26 cellular contexts compared by ENCODE assay signal in the genomic region with DNA sequence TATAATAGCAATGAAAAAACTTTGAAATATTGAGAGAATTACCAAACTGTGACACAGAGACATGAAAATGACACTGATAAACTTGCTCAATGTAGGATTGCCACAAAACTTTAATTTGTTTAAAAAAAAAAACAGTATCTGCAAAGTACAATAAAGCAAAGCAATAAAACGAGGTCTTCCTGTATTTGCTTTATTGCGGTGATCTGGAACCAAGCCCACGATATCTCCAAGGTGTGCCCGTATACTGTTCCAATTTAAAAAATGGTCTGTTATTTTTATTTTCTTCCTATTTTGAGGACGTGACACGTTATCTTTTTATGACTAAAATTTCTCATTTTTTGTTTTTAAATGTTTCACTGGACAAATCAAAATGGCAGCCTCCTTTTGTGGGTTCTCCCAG. TPM values are rescaled to one million over a fixed set of nuclear protein-coding genes. Genes with fewer than 3 reads are reported as not detected.
"Had no signal": no experiment of that assay in that cellular context is flagged by ENCODE, and none has a peak within 500 bp of the region (broad histone marks: within the 10 kb centered on the region; RNA-seq: fewer than 3 reads in every experiment).

No MANE protein-coding gene starts in this region.

- H3K4me2 ChIP-seq: SK-N-SH had no signal

- DNase-seq: IMR-90, Karpas-422, KG1, MM.1S, NCI-H1092 treated with DMSO at 0.1 percent for 48 hours, NCI-H1436, NCI-H187, NCI-H2029, NCI-H2081 treated with DMSO at 0.1 percent for 48 hours, NCI-H2171, NCI-H226, NCI-H446, NCI-H510A, NCI-H524 treated with DMSO at 0.1 percent for 48 hours, NCI-H69, NCI-H774, PC-3, SHP77, SK-N-SH, SW 1271 had no signal

- H3K9me3 ChIP-seq: SK-N-SH had no signal

- ATAC-seq: HepG2, Panc1, PC-3 had no signal

- H3K27ac ChIP-seq: RWPE1 had no signal

- H3K9ac ChIP-seq: SK-N-SH had no signal

RNA-seq across cellular contexts. Expression of a gene that starts 25.5 kb away (rescaled TPM):
- total RNA-seq: HepG2, HT1080, OCI-LY7, SK-MEL-5 had no signal
- polyA plus RNA-seq: HepG2 had no signal
